In genomic region chr19:11479470-11480080, GRCh38 we compare ENCODE assay signal across 8 cellular contexts. TPM values are rescaled to one million over a fixed set of nuclear protein-coding genes. Genes with fewer than 3 reads are reported as not detected.
DNase-seq lines count a peak whose midpoint lies in the region; ATAC-seq lines count a peak whose summit lies in the region.

No MANE protein-coding gene starts in this region.

- H3K9me3 ChIP-seq in CD4-positive, alpha-beta memory T cell (ENCODE audit: control insufficient read depth in 1 of 2, low read length in 2 of 2): no peaks in the 10 kb centered on the region

- H3K4me1 Mint-ChIP-seq in CD4-positive, alpha-beta memory T cell: peaks cover 8 to 33% (median 20%) of the 10 kb centered on the region in 4 donors
- peaks cover 18% of the 10 kb centered on the region for H3K4me1 Mint-ChIP-seq in activated naive CD8-positive, alpha-beta T cell treated with anti-CD3 and anti-CD28 coated beads for 36 hours

- H3K27me3 Mint-ChIP-seq in CD4-positive, alpha-beta memory T cell: peaks cover 20 to 21% of the 10 kb centered on the region in 2 donors
- H3K27me3 Mint-ChIP-seq in activated naive CD8-positive, alpha-beta T cell treated with anti-CD3 and anti-CD28 coated beads for 36 hours: peaks cover 47% of the 10 kb centered on the region

- peaks cover 12% of the 10 kb centered on the region for H3K27me3 ChIP-seq in CD4-positive, alpha-beta memory T cell (ENCODE audit: insufficient read depth, low read length)

- H3K4me3 Mint-ChIP-seq in CD4-positive, alpha-beta memory T cell: no peak overlapping the region
- H3K4me3 Mint-ChIP-seq in activated naive CD8-positive, alpha-beta T cell treated with anti-CD3 and anti-CD28 coated beads for 36 hours: no peak overlapping the region

- no peak overlapping the region for H3K27ac Mint-ChIP-seq in CD4-positive, alpha-beta memory T cell
- no peak overlapping the region for H3K27ac Mint-ChIP-seq in activated naive CD8-positive, alpha-beta T cell treated with anti-CD3 and anti-CD28 coated beads for 36 hours

- intact Hi-C loops in CD4-positive, alpha-beta memory T cell (cut with micrococcal nuclease): loop anchor here (5.0 kb wide), 1 partner anchor 237 kb away; no protein-coding TSS in a partner anchor

- peaks cover 0 to 4% of the 10 kb centered on the region in 2 donors for H3K36me3 Mint-ChIP-seq in CD4-positive, alpha-beta memory T cell
- peaks cover 9% of the 10 kb centered on the region for H3K36me3 Mint-ChIP-seq in activated naive CD8-positive, alpha-beta T cell treated with anti-CD3 and anti-CD28 coated beads for 36 hours

- CTCF ChIA-PET in CD4-positive, alpha-beta memory T cell (lab: Charles Lee; ENCODE audit: partially characterized antibody): no interaction called here

- peak in 3 of 5 donors; percentile 16 to 27 (median 27) for DNase-seq in CD4-positive, alpha-beta memory T cell
- DNase-seq in HUDEP-2 (lab: John Stamatoyannopoulos, UW; ENCODE audit: unreplicated experiment in 76 of 76) (peak in 49 of 76 experiments; percentile 11 to 69 (median 38)), iPS-NIHi7 (ENCODE audit: extremely low spot score) (peak; percentile 96), OCI-M1 (lab: John Stamatoyannopoulos, UW) (no peak), left lobe of liver (ENCODE audit: low spot score) (no peak)
- DNase-seq in activated naive CD8-positive, alpha-beta T cell treated with anti-CD3 and anti-CD28 coated beads for 36 hours: peak; percentile 57

- peaks cover 0 to 3% (median 0%) of the 10 kb centered on the region in 8 donors for H3K9me3 Mint-ChIP-seq in CD4-positive, alpha-beta memory T cell
- H3K9me3 Mint-ChIP-seq in activated naive CD8-positive, alpha-beta T cell treated with anti-CD3 and anti-CD28 coated beads for 36 hours: no peaks in the 10 kb centered on the region

- POLR2A ChIA-PET in CD4-positive, alpha-beta memory T cell (lab: Charles Lee; ENCODE audit: partially characterized antibody): no interaction called here

- ATAC-seq in HG03095 (IDR thresholded peaks at IDR 0.05; ENCODE audit: unreplicated experiment) (no peak), left lobe of liver (no peak), HG03280 (IDR thresholded peaks at IDR 0.05; ENCODE audit: unreplicated experiment) (no peak)

- peaks cover 24% of the 10 kb centered on the region for H3K4me1 ChIP-seq in CD4-positive, alpha-beta memory T cell (ENCODE audit: insufficient read depth, low read length)

- no peak overlapping the region for H3K4me3 ChIP-seq in CD4-positive, alpha-beta memory T cell (ENCODE audit: low read length in 2 of 2)

- no peak overlapping the region for H3K27ac ChIP-seq in CD4-positive, alpha-beta memory T cell (ENCODE audit: low read depth, low read length)

- no peaks in the 10 kb centered on the region for H3K36me3 ChIP-seq in CD4-positive, alpha-beta memory T cell (ENCODE audit: insufficient read depth, low read length)

RNA-seq across cellular contexts. Expression of gene ELAVL3, which starts 1.3 kb away (rescaled TPM):
- not detected for total RNA-seq in CD4-positive, alpha-beta memory T cell
- polyA plus RNA-seq in CD4-positive, alpha-beta memory T cell: not detected
- not detected for total RNA-seq in activated naive CD8-positive, alpha-beta T cell treated with anti-CD3 and anti-CD28 coated beads for 36 hours
- not detected for total RNA-seq in left lobe of liver

RNA-seq across cellular contexts. Expression of gene ZNF653, which starts 26.1 kb away (rescaled TPM):
- total RNA-seq in CD4-positive, alpha-beta memory T cell: 10 to 100 TPM; 24.1 to 24.7 TPM
- polyA plus RNA-seq in CD4-positive, alpha-beta memory T cell: 1 to 10 TPM; 2.0 to 2.9 TPM
- total RNA-seq in activated naive CD8-positive, alpha-beta T cell treated with anti-CD3 and anti-CD28 coated beads for 36 hours: 10 to 100 TPM; 12.9 to 13.1 TPM
- 8.3 TPM for total RNA-seq in left lobe of liver

RNA-seq across cellular contexts. Expression of gene PRKCSH, which starts 44.1 kb away (rescaled TPM):
- 100 to 1,000 TPM; 300 TPM for total RNA-seq in CD4-positive, alpha-beta memory T cell
- polyA plus RNA-seq in CD4-positive, alpha-beta memory T cell: 10 to 100 TPM; 14.0 to 63.6 TPM
- total RNA-seq in activated naive CD8-positive, alpha-beta T cell treated with anti-CD3 and anti-CD28 coated beads for 36 hours: 100 to 1,000 TPM; 212 to 222 TPM
- total RNA-seq in left lobe of liver: 218 TPM

RNA-seq across cellular contexts. Expression of gene ODAD3, which starts 44.7 kb away (rescaled TPM):
- not detected for total RNA-seq in CD4-positive, alpha-beta memory T cell
- polyA plus RNA-seq in CD4-positive, alpha-beta memory T cell: not detected
- total RNA-seq in activated naive CD8-positive, alpha-beta T cell treated with anti-CD3 and anti-CD28 coated beads for 36 hours: under 1 TPM; 0.27 to 0.32 TPM
- total RNA-seq in left lobe of liver: 0.70 TPM

RNA-seq across cellular contexts. Expression of gene ECSIT, which starts 49.4 kb away (rescaled TPM):
- total RNA-seq in CD4-positive, alpha-beta memory T cell: 10 to 100 TPM; 39.5 to 46.2 TPM
- 10 to 100 TPM; 27.3 to 35.0 TPM for polyA plus RNA-seq in CD4-positive, alpha-beta memory T cell
- 10 to 100 TPM; 46.7 to 51.7 TPM for total RNA-seq in activated naive CD8-positive, alpha-beta T cell treated with anti-CD3 and anti-CD28 coated beads for 36 hours
- 45.6 TPM for total RNA-seq in left lobe of liver

Comparison
In these comparisons a context has a peak if more than half of its experiments do, and no peak if none do; other contexts are left out.
1. DNase-seq: peak in CD4-positive, alpha-beta memory T cell (3 of 5), HUDEP-2 (49 of 76), activated naive CD8-positive, alpha-beta T cell treated with anti-CD3 and anti-CD28 coated beads for 36 hours (single experiment) and iPS-NIHi7 (single experiment); none in OCI-M1 (single experiment) and left lobe of liver (single experiment).